In genomic region chr1:109281680-109282496, GRCh38 we compare ENCODE assay signal across 8 cellular contexts. TPM values are rescaled to one million over a fixed set of nuclear protein-coding genes. Genes with fewer than 3 reads are reported as not detected.
DNase-seq lines count a peak whose midpoint lies in the region; ATAC-seq and TF ChIP-seq lines count a peak whose summit lies in the region.

No MANE protein-coding gene starts in this region.

- intact Hi-C loops in right cardiac atrium (cut with DNase I), result loop anchor here in 1 of 4 donors (2.0 kb wide), 1 partner anchor 25 kb away; the partner anchor contains the start of gene MYBPHL

- no peaks in the 10 kb centered on the region for H3K9me3 ChIP-seq in right cardiac atrium (ENCODE audit: control insufficient read depth, low read length)
- no peaks in the 10 kb centered on the region for H3K9me3 ChIP-seq in suprapubic skin

- H3K27me3 ChIP-seq in right cardiac atrium (ENCODE audit: control insufficient read depth, insufficient read depth) (no peaks in the 10 kb centered on the region), suprapubic skin (no peaks in the 10 kb centered on the region)

- TF ChIP-seq EP300 in suprapubic skin (IDR thresholded peaks at IDR 0.05), result no peak

- H3K4me3 Mint-ChIP-seq in activated CD8-positive, alpha-beta memory T cell treated with anti-CD3 and anti-CD28 coated beads, Interleukin-2, amount 10 ng/mL, durations not matched to agents 7 days and 5 days, result peak overlapping the region; percentile 98

- no peaks in the 10 kb centered on the region for H3K27me3 Mint-ChIP-seq in activated CD8-positive, alpha-beta memory T cell treated with anti-CD3 and anti-CD28 coated beads, Interleukin-2, amount 10 ng/mL, durations not matched to agents 7 days and 5 days

- 49% methylated on average over 28 of the region's 28 CpGs for WGBS in right cardiac atrium
- 73% methylated on average over 24 of the region's 28 CpGs for WGBS in suprapubic skin

- ATAC-seq in activated CD8-positive, alpha-beta memory T cell treated with anti-CD3 and anti-CD28 coated beads, Interleukin-2, amount 10 ng/mL, durations not matched to agents 7 days and 5 days, result no peak
- no peak for ATAC-seq in right cardiac atrium
- ATAC-seq in HG02885 (IDR thresholded peaks at IDR 0.05; ENCODE audit: poor library complexity, unreplicated experiment), result no peak
- no peak for ATAC-seq in HG03457 (IDR thresholded peaks at IDR 0.05; ENCODE audit: unreplicated experiment)

- no peak for TF ChIP-seq POLR2A in suprapubic skin (IDR thresholded peaks at IDR 0.05)

- peak overlapping the region; percentile 96 for H3K27ac Mint-ChIP-seq in activated CD8-positive, alpha-beta memory T cell treated with anti-CD3 and anti-CD28 coated beads, Interleukin-2, amount 10 ng/mL, durations not matched to agents 7 days and 5 days

- H3K27ac ChIP-seq in right cardiac atrium (ENCODE audit: low read length) (no peak overlapping the region), suprapubic skin (no peak overlapping the region)

- H3K9me3 Mint-ChIP-seq in activated CD8-positive, alpha-beta memory T cell treated with anti-CD3 and anti-CD28 coated beads, Interleukin-2, amount 10 ng/mL, durations not matched to agents 7 days and 5 days (ENCODE audit: low read depth), result no peaks in the 10 kb centered on the region

- H3K4me3 ChIP-seq in WI38 (ENCODE audit: low read depth, low read length) (peak overlapping the region; percentile 87), right cardiac atrium (ENCODE audit: low read length) (peak overlapping the region; percentile 12), suprapubic skin (peak overlapping the region; percentile 60)

- H3K36me3 Mint-ChIP-seq in activated CD8-positive, alpha-beta memory T cell treated with anti-CD3 and anti-CD28 coated beads, Interleukin-2, amount 10 ng/mL, durations not matched to agents 7 days and 5 days, result peaks cover 15% of the 10 kb centered on the region

- CTCF ChIA-PET in activated CD8-positive, alpha-beta memory T cell treated with anti-CD3 and anti-CD28 coated beads, Interleukin-2, amount 10 ng/mL, durations not matched to agents 7 days and 5 days (lab: Charles Lee), result interaction anchor here (0.9 to 9.5 kb wide), 9 partner anchors 18 to 358 kb away, joined by 3 to 196 read pairs (median 4); partner anchors contain the start of genes ATXN7L2, GNAI3 and SORT1

- no peak for TF ChIP-seq CTCF in WI38 (IDR thresholded peaks at IDR 0.05; ENCODE audit: low read depth, low read length)
- TF ChIP-seq CTCF in suprapubic skin (IDR thresholded peaks at IDR 0.05), result no peak

- no peak for DNase-seq in activated CD8-positive, alpha-beta memory T cell treated with anti-CD3 and anti-CD28 coated beads, Interleukin-2, amount 10 ng/mL, durations not matched to agents 7 days and 5 days
- no peak for DNase-seq in activated CD8-positive, alpha-beta memory T cell treated with anti-CD3 and anti-CD28 coated beads for 24 hours
- DNase-seq in right cardiac atrium (no peak), suprapubic skin (ENCODE audit: low spot score in 2 of 2) (no peak), COLO829 (ENCODE audit: low spot score) (no peak)

- H3K4me1 ChIP-seq in right cardiac atrium (ENCODE audit: control insufficient read depth, insufficient read depth, low read length), result peaks cover 10% of the 10 kb centered on the region
- peaks cover 35% of the 10 kb centered on the region for H3K4me1 ChIP-seq in suprapubic skin

- peaks cover 3% of the 10 kb centered on the region for H3K36me3 ChIP-seq in suprapubic skin

- peaks cover 33% of the 10 kb centered on the region for H3K4me1 Mint-ChIP-seq in activated CD8-positive, alpha-beta memory T cell treated with anti-CD3 and anti-CD28 coated beads, Interleukin-2, amount 10 ng/mL, durations not matched to agents 7 days and 5 days

RNA-seq across cellular contexts. Expression of gene PSRC1, which starts 1.1 kb away (rescaled TPM):
- total RNA-seq in activated CD8-positive, alpha-beta memory T cell treated with anti-CD3 and anti-CD28 coated beads, Interleukin-2, amount 10 ng/mL, durations not matched to agents 7 days and 5 days, result 10 to 100 TPM; 19.6 to 36.1 TPM
- 1 to 10 TPM; 1.6 to 4.6 (median 2.3) TPM for total RNA-seq in right cardiac atrium
- polyA plus RNA-seq in right cardiac atrium, result 2.8 TPM
- total RNA-seq in suprapubic skin, result 1 to 10 TPM; 1.9 to 6.8 (median 3.7) TPM

RNA-seq across cellular contexts. Expression of gene MYBPHL, which starts 24.9 kb away (rescaled TPM):
- not detected for total RNA-seq in activated CD8-positive, alpha-beta memory T cell treated with anti-CD3 and anti-CD28 coated beads, Interleukin-2, amount 10 ng/mL, durations not matched to agents 7 days and 5 days
- total RNA-seq in right cardiac atrium, result 100 to 1,000 TPM; 115 to 521 (median 226) TPM
- 322 TPM for polyA plus RNA-seq in right cardiac atrium
- not detected for total RNA-seq in suprapubic skin

RNA-seq across cellular contexts. Expression of gene CELSR2, which starts 32.5 kb away (rescaled TPM):
- total RNA-seq in activated CD8-positive, alpha-beta memory T cell treated with anti-CD3 and anti-CD28 coated beads, Interleukin-2, amount 10 ng/mL, durations not matched to agents 7 days and 5 days, result 1 to 10 TPM; 3.3 to 4.0 TPM
- total RNA-seq in right cardiac atrium (10 to 100 TPM; 19.1 to 33.2 (median 28.4) TPM), suprapubic skin (100 to 1,000 TPM; 106 to 145 (median 129) TPM)
- polyA plus RNA-seq in right cardiac atrium, result 16.0 TPM

Comparison
In these comparisons a context has a peak if more than half of its experiments do, and no peak if none do; other contexts are left out.
1. H3K4me3 ChIP-seq: peak in every context shown above with its lines; median percentile 87 in WI38; 60 in suprapubic skin; 12 in right cardiac atrium.
2. RNA of gene MYBPHL, which starts 24.9 kb away (total RNA-seq): 115 to 521 TPM in right cardiac atrium; not detected in activated CD8-positive, alpha-beta memory T cell treated with anti-CD3 and anti-CD28 coated beads, Interleukin-2, amount 10 ng/mL, durations not matched to agents 7 days and 5 days and not detected in suprapubic skin; every median in the first group is over 100 times any median in the second.
3. RNA of gene CELSR2, which starts 32.5 kb away (total RNA-seq): 106 to 145 TPM in suprapubic skin and 19.1 to 33.2 TPM in right cardiac atrium; 3.3 to 4.0 TPM in activated CD8-positive, alpha-beta memory T cell treated with anti-CD3 and anti-CD28 coated beads, Interleukin-2, amount 10 ng/mL, durations not matched to agents 7 days and 5 days; every median in the first group is over 4 times any median in the second.